In the genomic region with DNA sequence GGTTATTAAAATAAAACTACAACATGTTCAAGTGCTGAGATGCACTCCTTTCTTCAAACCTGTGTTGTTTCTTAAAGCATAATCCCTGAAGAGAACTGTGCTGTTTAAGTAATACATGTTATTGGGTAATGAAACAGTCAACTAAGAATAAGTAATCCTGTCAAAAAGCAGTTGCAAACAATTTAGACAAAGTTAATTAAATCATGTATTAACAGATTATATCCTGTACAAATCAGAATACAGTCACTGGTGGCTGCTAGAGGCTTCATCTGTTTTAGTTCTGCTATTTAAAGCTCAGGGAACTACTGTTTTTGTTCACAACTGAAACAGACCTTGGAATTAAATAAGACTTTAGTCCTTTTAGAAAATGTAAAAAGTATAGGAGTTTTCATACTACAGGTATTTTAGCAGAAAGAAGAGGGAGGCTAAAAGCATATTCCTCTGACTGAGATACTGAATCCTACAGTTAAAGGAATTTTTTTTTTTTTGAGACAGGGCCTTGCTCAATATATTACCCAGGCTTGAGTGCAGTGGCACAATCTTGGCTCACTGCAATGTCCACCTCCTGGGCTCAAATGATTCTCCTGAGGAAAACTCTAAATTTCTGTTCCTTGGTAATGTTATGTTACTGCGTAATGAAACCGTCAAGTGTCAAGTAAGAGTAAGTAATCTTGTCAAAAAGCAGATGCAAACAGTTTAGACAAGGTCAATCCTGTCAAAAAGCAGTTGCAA, we compare ENCODE assay signal across 1 cellular context.
TF ChIP-seq lines count a peak whose summit lies in the region.

No MANE protein-coding gene starts in this region.

TF ChIP-seq in GM23338, 12 proteins besides CTCF, POLR2A, EP300 and RAD21:
- TF ChIP-seq JUNB (IDR thresholded peaks at IDR 0.05; ENCODE audit: unreplicated experiment), result no peak
- no peak for TF ChIP-seq ETS1 (IDR thresholded peaks at IDR 0.05)
- TF ChIP-seq, protein P1, sequence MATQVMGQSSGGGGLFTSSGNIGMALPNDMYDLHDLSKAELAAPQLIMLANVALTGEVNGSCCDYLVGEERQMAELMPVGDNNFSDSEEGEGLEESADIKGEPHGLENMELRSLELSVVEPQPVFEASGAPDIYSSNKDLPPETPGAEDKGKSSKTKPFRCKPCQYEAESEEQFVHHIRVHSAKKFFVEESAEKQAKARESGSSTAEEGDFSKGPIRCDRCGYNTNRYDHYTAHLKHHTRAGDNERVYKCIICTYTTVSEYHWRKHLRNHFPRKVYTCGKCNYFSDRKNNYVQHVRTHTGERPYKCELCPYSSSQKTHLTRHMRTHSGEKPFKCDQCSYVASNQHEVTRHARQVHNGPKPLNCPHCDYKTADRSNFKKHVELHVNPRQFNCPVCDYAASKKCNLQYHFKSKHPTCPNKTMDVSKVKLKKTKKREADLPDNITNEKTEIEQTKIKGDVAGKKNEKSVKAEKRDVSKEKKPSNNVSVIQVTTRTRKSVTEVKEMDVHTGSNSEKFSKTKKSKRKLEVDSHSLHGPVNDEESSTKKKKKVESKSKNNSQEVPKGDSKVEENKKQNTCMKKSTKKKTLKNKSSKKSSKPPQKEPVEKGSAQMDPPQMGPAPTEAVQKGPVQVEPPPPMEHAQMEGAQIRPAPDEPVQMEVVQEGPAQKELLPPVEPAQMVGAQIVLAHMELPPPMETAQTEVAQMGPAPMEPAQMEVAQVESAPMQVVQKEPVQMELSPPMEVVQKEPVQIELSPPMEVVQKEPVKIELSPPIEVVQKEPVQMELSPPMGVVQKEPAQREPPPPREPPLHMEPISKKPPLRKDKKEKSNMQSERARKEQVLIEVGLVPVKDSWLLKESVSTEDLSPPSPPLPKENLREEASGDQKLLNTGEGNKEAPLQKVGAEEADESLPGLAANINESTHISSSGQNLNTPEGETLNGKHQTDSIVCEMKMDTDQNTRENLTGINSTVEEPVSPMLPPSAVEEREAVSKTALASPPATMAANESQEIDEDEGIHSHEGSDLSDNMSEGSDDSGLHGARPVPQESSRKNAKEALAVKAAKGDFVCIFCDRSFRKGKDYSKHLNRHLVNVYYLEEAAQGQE (IDR thresholded peaks at IDR 0.05; ENCODE audit: unreplicated experiment), result no peak
- no peak for TF ChIP-seq NANOG (IDR thresholded peaks at IDR 0.05; ENCODE audit: borderline replicate concordance)
- TF ChIP-seq ZNF331 (CRISPR knock-in tag; IDR thresholded peaks at IDR 0.05; ENCODE audit: low read depth), result no peak
- TF ChIP-seq POLR2AphosphoS5 (IDR thresholded peaks at IDR 0.05; ENCODE audit: low read depth), result no peak
- no peak for TF ChIP-seq EZH2 (IDR thresholded peaks at IDR 0.05; ENCODE audit: low read depth, unreplicated experiment)
- no peak for TF ChIP-seq EZH2phosphoT487 (IDR thresholded peaks at IDR 0.05; ENCODE audit: unreplicated experiment)
- TF ChIP-seq ZNF462 (CRISPR knock-in tag; IDR thresholded peaks at IDR 0.05), result no peak
- TF ChIP-seq STAT1 (IDR thresholded peaks at IDR 0.05; ENCODE audit: unreplicated experiment), result no peak
